Comparison of ENCODE assay signal across 20 cellular contexts in the genomic region with DNA sequence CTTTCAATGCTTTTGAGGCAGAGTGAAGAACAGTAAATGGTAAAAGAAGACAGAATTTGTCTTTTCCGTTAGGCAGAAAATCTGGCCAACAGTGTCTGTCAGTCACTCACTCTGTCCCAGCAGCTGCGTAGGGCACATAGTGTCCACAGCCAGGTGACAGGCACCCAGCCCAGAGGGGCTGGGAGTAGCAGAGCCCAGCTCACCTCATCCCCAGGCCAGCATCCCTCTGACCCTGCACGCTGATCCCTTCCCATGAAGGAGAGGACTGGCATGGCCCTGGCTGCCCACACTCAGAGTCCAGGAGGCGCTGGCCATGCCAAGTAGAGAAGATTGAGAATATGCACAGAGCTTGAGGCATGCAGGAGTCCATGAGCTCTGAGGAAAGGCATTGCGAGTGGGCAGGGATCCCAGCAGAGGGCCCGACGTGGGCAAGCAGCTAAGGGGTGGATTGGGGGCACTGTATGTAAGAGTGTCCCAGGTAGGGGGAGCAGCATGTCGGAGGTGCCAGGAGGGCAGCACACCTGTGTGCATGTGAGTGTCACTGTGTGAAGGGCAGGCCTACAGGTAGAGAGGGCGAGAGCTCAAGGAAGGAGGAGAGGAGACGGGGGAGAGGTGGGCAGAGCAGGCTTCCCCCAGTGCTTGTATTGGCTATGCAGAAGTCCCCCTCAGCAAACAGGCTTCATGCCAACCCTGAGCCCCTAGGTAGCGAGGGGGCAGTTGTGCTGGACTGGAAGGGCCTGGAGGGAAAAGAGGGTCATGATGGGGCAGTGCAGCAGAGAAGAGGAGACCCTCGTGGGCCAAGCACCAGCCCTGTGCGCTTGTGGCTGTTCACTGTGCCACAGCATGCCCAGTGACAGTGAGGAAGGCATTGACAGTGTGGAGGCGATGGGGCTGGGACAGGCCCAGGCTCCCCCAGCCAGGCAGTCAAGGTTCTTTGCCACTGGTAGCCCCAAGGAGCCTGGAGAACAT.
A peak's percentile ranks its signal among the peaks of the same experiment; 100 is the strongest.
DNase-seq lines count a peak whose midpoint lies in the region; ATAC-seq and TF ChIP-seq lines count a peak whose summit lies in the region.
"Had no signal": no experiment of that assay in that cellular context is flagged by ENCODE, and none has a peak within 500 bp of the region (broad histone marks: within the 10 kb centered on the region; RNA-seq: fewer than 3 reads in every experiment).

No MANE protein-coding gene starts in this region.

- H4K91ac ChIP-seq in IMR-90 (ENCODE audit: insufficient read depth, low read depth, low read length), result no peak overlapping the region; the same call in 1 of the 2 replicates

- H3K4me1 ChIP-seq in IMR-90 (ENCODE audit: control insufficient read depth, insufficient read depth, low read length), result peaks cover 10% of the 10 kb centered on the region
- H3K4me1 ChIP-seq: Peyer's patch had no signal

- dilution Hi-C loops in IMR-90 (cut with HindIII; ENCODE audit: low sequenced_read_pairs, unreplicated experiment), result no loop called here

- ATAC-seq in IMR-90 (ENCODE audit: low read depth), result no peak
- ATAC-seq in WTC11, result no peak
- no peak for ATAC-seq in GM19324 (IDR thresholded peaks at IDR 0.05; ENCODE audit: low FRiP score, unreplicated experiment)
- ATAC-seq in GM19463 (IDR thresholded peaks at IDR 0.05; ENCODE audit: unreplicated experiment), result no peak
- ATAC-seq: GM23338 had no signal

- H3K27ac Mint-ChIP-seq in WTC11 (peak overlapping the region; percentile 44; the same call in 1 of the 2 replicates), type B pancreatic cell (no peak overlapping the region)
- H3K27ac Mint-ChIP-seq: B cell; CD4-positive, alpha-beta T cell; GM23338; HFFc6 had no signal

- H3K9ac ChIP-seq in IMR-90 (ENCODE audit: low read depth, low read length), result no peak overlapping the region

- POLR2A ChIA-PET in IMR-90 (lab: Charles Lee; ENCODE audit: unreplicated experiment), result no interaction called here
- POLR2A ChIA-PET in WTC11 (lab: Charles Lee), result no interaction called here

- no peak overlapping the region for H3K56ac ChIP-seq in IMR-90 (ENCODE audit: extremely low read depth, insufficient read depth, low read length)

- BruUV-seq in IMR-90 (replicated peaks; lab: Mats Ljungman, UMichigan), result no TSS peak

- peak overlapping the region; percentile 2; the same call in 1 of the 2 replicates for H3K4ac ChIP-seq in IMR-90 (ENCODE audit: low read depth, low read length)

- H4K8ac ChIP-seq in IMR-90 (ENCODE audit: low read depth in 2 of 2, low read length in 2 of 2), result no peak overlapping the region; a peak in 1 of 4 replicates

- no peak overlapping the region for H3K27ac ChIP-seq in IMR-90 (ENCODE audit: insufficient read depth, low read length)
- H3K27ac ChIP-seq: Peyer's patch had no signal

- H3K4me1 Mint-ChIP-seq in WTC11, result peaks cover 13% of the 10 kb centered on the region
- H3K4me1 Mint-ChIP-seq in type B pancreatic cell (ENCODE audit: unreplicated experiment), result no peaks in the 10 kb centered on the region

- H3K27me3 Mint-ChIP-seq in WTC11 (ENCODE audit: low read depth), result peaks cover 8% of the 10 kb centered on the region
- peaks cover 44% of the 10 kb centered on the region for H3K27me3 Mint-ChIP-seq in type B pancreatic cell

- peaks cover 3% of the 10 kb centered on the region; the same call in 1 of the 2 replicates for H4K20me1 ChIP-seq in IMR-90 (ENCODE audit: insufficient read depth, low read length)

- H2BK5ac ChIP-seq in IMR-90 (ENCODE audit: low read depth, low read length, poor library complexity, severe bottlenecking), result peak overlapping the region; percentile 20

- DNase-seq in IMR-90 (no peak), WTC11 (ENCODE audit: low spot score) (no peak), mesenteric fat pad (ENCODE audit: low spot score) (peak; percentile 76), type B pancreatic cell (ENCODE audit: extremely low spot score, unreplicated experiment) (peak; percentile 50), NCI-H2196 treated with DMSO at 0.1 percent for 48 hours (lab: John Stamatoyannopoulos, UW; ENCODE audit: unreplicated experiment) (no peak)
- DNase-seq: CD4-positive, alpha-beta T cell; DMS53; HFFc6; KBM-7; NCI-H1048; NCI-H1436 treated with DMSO at 0.1 percent for 48 hours; NCI-H2081; NCI-H510A treated with DMSO at 0.1 percent for 48 hours; NCI-H82; Peyer's patch; SIG-M5 had no signal

- H4K5ac ChIP-seq in IMR-90 (ENCODE audit: low read depth, low read length), result no peak overlapping the region

- CTCF ChIA-PET in IMR-90 (lab: Yijun Ruan, JAX) (no interaction called here), WTC11 (lab: Charles Lee) (no interaction called here)

- H3K4me2 ChIP-seq in IMR-90 (ENCODE audit: low read depth, low read length), result no peak overlapping the region
- H3K4me2 ChIP-seq: GM23338 had no signal

- H3K4me3 Mint-ChIP-seq in WTC11, result no peak overlapping the region
- H3K4me3 Mint-ChIP-seq in type B pancreatic cell, result no peak overlapping the region
- H3K4me3 Mint-ChIP-seq: B cell; CD4-positive, alpha-beta T cell; GM23338; HFFc6 had no signal

- H3K9me1 ChIP-seq in IMR-90 (ENCODE audit: insufficient read depth, low read length), result peaks cover 9% of the 10 kb centered on the region

- no peak for TF ChIP-seq RAD21 in IMR-90 (IDR thresholded peaks at IDR 0.05; ENCODE audit: low read length)

- in situ Hi-C loops in IMR-90 (cut with MboI; ENCODE audit: low sequenced_read_pairs), result no loop called here

- no peak overlapping the region for H3K14ac ChIP-seq in IMR-90 (replicated peaks; ENCODE audit: low read depth, low read length)

- no peak overlapping the region for H3K23ac ChIP-seq in IMR-90 (ENCODE audit: low read depth, low read length)

- H3K9me3 Mint-ChIP-seq in WTC11 (no peaks in the 10 kb centered on the region), type B pancreatic cell (no peaks in the 10 kb centered on the region)
- H3K9me3 Mint-ChIP-seq: CD4-positive, alpha-beta T cell; GM23338; HFFc6 had no signal

- TF ChIP-seq CTCF in IMR-90 (conservative IDR thresholded peaks at IDR 0.05; ENCODE audit: low read depth, low read length) (no peak), WTC11 (IDR thresholded peaks at IDR 0.05) (no peak), type B pancreatic cell (conservative IDR thresholded peaks at IDR 0.05) (no peak)

- no peaks in the 10 kb centered on the region for H3K9me3 ChIP-seq in IMR-90 (ENCODE audit: control insufficient read depth, insufficient read depth, low read length)
- H3K9me3 ChIP-seq: Peyer's patch had no signal

- peak overlapping the region; percentile 25 for H2AFZ ChIP-seq in IMR-90 (replicated peaks; ENCODE audit: low read length, poor library complexity)
- H2AFZ ChIP-seq: GM23338 had no signal

- no peaks in the 10 kb centered on the region for H3K79me1 ChIP-seq in IMR-90 (ENCODE audit: low read depth in 1 of 2, low read length in 2 of 2)

- H2AK5ac ChIP-seq in IMR-90 (ENCODE audit: low read depth, low read length), result peak overlapping the region; percentile 46

- no peak overlapping the region for H2BK20ac ChIP-seq in IMR-90 (ENCODE audit: low read depth, low read length)

- no peaks in the 10 kb centered on the region for H3K36me3 ChIP-seq in IMR-90 (ENCODE audit: control insufficient read depth, insufficient read depth, low read length)
- H3K36me3 ChIP-seq: Peyer's patch had no signal

- peaks cover 12% of the 10 kb centered on the region for H3K27me3 ChIP-seq in IMR-90 (ENCODE audit: control insufficient read depth, insufficient read depth, low read length)
- H3K27me3 ChIP-seq: Peyer's patch had no signal

- peak overlapping the region; percentile 17; the same call in 1 of the 2 replicates for H2BK120ac ChIP-seq in IMR-90 (ENCODE audit: low read depth, low read length)

- H3K18ac ChIP-seq in IMR-90 (ENCODE audit: low read depth, low read length), result no peak overlapping the region

- H2BK15ac ChIP-seq in IMR-90 (ENCODE audit: low read depth, low read length), result no peak overlapping the region

- TF ChIP-seq POLR2A in IMR-90 (IDR thresholded peaks at IDR 0.05; ENCODE audit: low read depth, low read length), result no peak

- no peaks in the 10 kb centered on the region for H3K36me3 Mint-ChIP-seq in WTC11
- no peaks in the 10 kb centered on the region for H3K36me3 Mint-ChIP-seq in type B pancreatic cell

- intact Hi-C loops in IMR-90 (cut with micrococcal nuclease), result no loop called here

- 93% methylated on average over 10 of the region's 14 CpGs; no CpG with 5 or more reads in 1 of the 2 experiments for WGBS in IMR-90 (ENCODE audit: extremely low coverage in 2 of 2, insufficient read length in 1 of 2), 2 experiments

- H3K4me3 ChIP-seq in IMR-90 (ENCODE audit: insufficient read depth, low read depth, low read length), result no peak overlapping the region
- H3K4me3 ChIP-seq: GM23338, Peyer's patch had no signal

- no peak overlapping the region for H2AK9ac ChIP-seq in IMR-90 (replicated peaks; ENCODE audit: low read depth, low read length, poor library complexity)

TF ChIP-seq in IMR-90, 13 proteins besides CTCF, POLR2A, EP300 and RAD21 (continues in another document):
- TF ChIP-seq RCOR1 (IDR thresholded peaks at IDR 0.05; ENCODE audit: insufficient replicate concordance, low read length) (no peak), CHD1 (IDR thresholded peaks at IDR 0.05; ENCODE audit: low read depth, low read length) (no peak), NFE2L2 (IDR thresholded peaks at IDR 0.05; ENCODE audit: low read depth, low read length) (no peak), BHLHE40 (IDR thresholded peaks at IDR 0.05; ENCODE audit: low read depth, low read length) (no peak), RFX5 (IDR thresholded peaks at IDR 0.05; ENCODE audit: low read depth, low read length) (no peak), MAFK (IDR thresholded peaks at IDR 0.05; ENCODE audit: low read depth, low read length) (no peak), MXI1 (IDR thresholded peaks at IDR 0.05; ENCODE audit: borderline replicate concordance, low read depth, low read length) (no peak)

TF ChIP-seq in WTC11, 78 proteins besides CTCF, POLR2A, EP300 and RAD21 (continues in another document):
- TF ChIP-seq ZBTB43 (CRISPR knock-in tag; IDR thresholded peaks at IDR 0.05) (no peak), ZBTB21 (CRISPR knock-in tag; IDR thresholded peaks at IDR 0.05; ENCODE audit: borderline replicate concordance) (no peak), NFYB (CRISPR knock-in tag; conservative IDR thresholded peaks at IDR 0.05; ENCODE audit: low read depth) (no peak), GRHL2 (CRISPR knock-in tag; IDR thresholded peaks at IDR 0.05; ENCODE audit: insufficient replicate concordance, severe bottlenecking) (no peak), SMAD4 (CRISPR knock-in tag; IDR thresholded peaks at IDR 0.05) (no peak), KAT7 (CRISPR knock-in tag; IDR thresholded peaks at IDR 0.05; ENCODE audit: borderline replicate concordance) (no peak), TP53 (CRISPR knock-in tag; IDR thresholded peaks at IDR 0.05) (no peak), HMGA2 (CRISPR knock-in tag; IDR thresholded peaks at IDR 0.05) (no peak)

Comparison
In these comparisons a context has a peak if more than half of its experiments do, and no peak if none do; other contexts are left out.
1. DNase-seq: peak in mesenteric fat pad (single experiment) and type B pancreatic cell (single experiment); none in IMR-90 (single experiment), WTC11 (single experiment) and NCI-H2196 treated with DMSO at 0.1 percent for 48 hours (single experiment).